Comparison of ENCODE assay signal across 8 cellular contexts in genomic region chr16:86578499-86579267, GRCh38. TPM values are rescaled to one million over a fixed set of nuclear protein-coding genes. Genes with fewer than 3 reads are reported as not detected.
DNase-seq lines count a peak whose midpoint lies in the region; ATAC-seq and TF ChIP-seq lines count a peak whose summit lies in the region.
"Had no signal": no experiment of that assay in that cellular context is flagged by ENCODE, and none has a peak within 500 bp of the region (broad histone marks: within the 10 kb centered on the region; RNA-seq: fewer than 3 reads in every experiment).

Gene FOXL1, plus strand, starts transcription at chr16:86578549. Its CDS starts 175 bp downstream, at chr16:86578724.

- peak within 1 kb of the TSS; percentile 87 for H3K4me2 ChIP-seq in mammary epithelial cell (ENCODE audit: insufficient read depth, low read depth, low read length)

- DNase-seq in mammary epithelial cell: no peak
- DNase-seq in iPS-NIHi11 (ENCODE audit: low spot score): peak; percentile 49
- DNase-seq in stimulated activated naive B cell treated with anti-CD40 and anti-IgM and Interleukin-4, amounts not matched to agents 10 μg/mL and 1 μg/mL and 100 μg/mL, for 72 hours: no peak
- no peak for DNase-seq in COLO829 (ENCODE audit: low spot score)
- DNase-seq in NCI-H69 (lab: John Stamatoyannopoulos, UW): no peak
- DNase-seq: T-helper 2 cell had no signal

- peak within 1 kb of the TSS; percentile 28 to 60 for H3K4me3 Mint-ChIP-seq in stimulated activated naive B cell treated with anti-CD40 and anti-IgM and Interleukin-4, amounts not matched to agents 10 μg/mL and 1 μg/mL and 100 μg/mL, for 72 hours

- H3K9me3 ChIP-seq in HUES6 (ENCODE audit: control insufficient read depth, insufficient read depth, low read depth, low read length): no peaks in the 10 kb centered on the region
- no peaks in the 10 kb centered on the region for H3K9me3 ChIP-seq in mammary epithelial cell (replicated peaks; ENCODE audit: insufficient read depth, low read length)

- H3K27ac ChIP-seq in HUES6 (ENCODE audit: low read depth, low read length) (no peak within 1 kb of the TSS), mammary epithelial cell (ENCODE audit: insufficient read depth, low read depth, low read length) (no peak within 1 kb of the TSS)

- no peak within 1 kb of the TSS for H3K27ac Mint-ChIP-seq in stimulated activated naive B cell treated with anti-CD40 and anti-IgM and Interleukin-4, amounts not matched to agents 10 μg/mL and 1 μg/mL and 100 μg/mL, for 72 hours

- WGBS in mammary epithelial cell (ENCODE audit: low coverage, missing lambda C conversion rate): 30% methylated on average over 4 of the region's 73 CpGs

- in situ Hi-C loops in mammary epithelial cell (cut with MboI; ENCODE audit: low sequenced_read_pairs in 2 of 2): loop anchor here in 1 of 2 donors (25.0 kb wide), 1 partner anchor 234 kb away; no protein-coding TSS in a partner anchor

- peak in 1 of 2 donors; percentile 41 for ATAC-seq in stimulated activated naive B cell treated with anti-CD40 and anti-IgM and Interleukin-4, amounts not matched to agents 10 μg/mL and 1 μg/mL and 100 μg/mL, for 72 hours (replicated peaks)
- ATAC-seq in GM18520 (IDR thresholded peaks at IDR 0.05; ENCODE audit: unreplicated experiment): no peak

- H3K9me3 Mint-ChIP-seq in stimulated activated naive B cell treated with anti-CD40 and anti-IgM and Interleukin-4, amounts not matched to agents 10 μg/mL and 1 μg/mL and 100 μg/mL, for 72 hours: no peaks in the 10 kb centered on the region

- CTCF ChIA-PET in mammary epithelial cell (lab: Charles Lee; ENCODE audit: low non-redundant PET): no interaction called here

- peak within 1 kb of the TSS; percentile 56 for H3K9ac ChIP-seq in HUES6 (ENCODE audit: low read length)
- H3K9ac ChIP-seq in mammary epithelial cell (ENCODE audit: insufficient read depth, low read length): no peak within 1 kb of the TSS

- dilution Hi-C loops in mammary epithelial cell (cut with HindIII; ENCODE audit: low sequenced_read_pairs): no loop called here

- H3K79me2 ChIP-seq in mammary epithelial cell (ENCODE audit: insufficient read depth, low read length): peaks cover 3% of the 10 kb centered on the region

- H3K36me3 Mint-ChIP-seq in stimulated activated naive B cell treated with anti-CD40 and anti-IgM and Interleukin-4, amounts not matched to agents 10 μg/mL and 1 μg/mL and 100 μg/mL, for 72 hours: no peaks in the 10 kb centered on the region

- H3K27me3 ChIP-seq in HUES6 (ENCODE audit: control insufficient read depth, insufficient read depth, low read length): peaks cover 88% of the 10 kb centered on the region
- H3K27me3 ChIP-seq in mammary epithelial cell (ENCODE audit: insufficient read depth, low read length): no peaks in the 10 kb centered on the region

- intact Hi-C loops in mammary epithelial cell (cut with micrococcal nuclease): loop anchor here (5.0 kb wide), 1 partner anchor 99 kb away; no protein-coding TSS in a partner anchor

- no peaks in the 10 kb centered on the region for H4K20me1 ChIP-seq in mammary epithelial cell (ENCODE audit: insufficient read depth, low read length)

- no TSS peak for BruUV-seq in mammary epithelial cell (replicated peaks; lab: Mats Ljungman, UMichigan)

- no peak for TF ChIP-seq CTCF in mammary epithelial cell (conservative IDR thresholded peaks at IDR 0.05 in 1 of 2, IDR thresholded peaks at IDR 0.05 in 1 of 2; ENCODE audit: extremely low read depth in 1 of 2, insufficient read depth in 1 of 2, low read depth in 1 of 2, low read length in 2 of 2)

- H3K4me1 ChIP-seq in HUES6 (ENCODE audit: control insufficient read depth, insufficient read depth, low read length) (peaks cover 25% of the 10 kb centered on the region), mammary epithelial cell (ENCODE audit: insufficient read depth, low read length) (peaks cover 22% of the 10 kb centered on the region)

- H3K4me3 ChIP-seq in HUES6 (ENCODE audit: low read depth, low read length): peak within 1 kb of the TSS; percentile 71
- peak within 1 kb of the TSS in 2 of 3 experiments; percentile 19 to 37 for H3K4me3 ChIP-seq in mammary epithelial cell (replicated peaks in 1 of 3; ENCODE audit: insufficient read depth in 1 of 3, low read depth in 2 of 3, low read length in 3 of 3)

- H3K36me3 ChIP-seq in HUES6 (ENCODE audit: control insufficient read depth, insufficient read depth, low read length): no peaks in the 10 kb centered on the region
- no peaks in the 10 kb centered on the region for H3K36me3 ChIP-seq in mammary epithelial cell (ENCODE audit: insufficient read depth, low read length)

- H2AFZ ChIP-seq in mammary epithelial cell (ENCODE audit: low read depth, low read length): peak within 1 kb of the TSS; percentile 87

- H3K27me3 Mint-ChIP-seq in stimulated activated naive B cell treated with anti-CD40 and anti-IgM and Interleukin-4, amounts not matched to agents 10 μg/mL and 1 μg/mL and 100 μg/mL, for 72 hours: peaks cover 73 to 84% of the 10 kb centered on the region in 2 donors

- peaks cover 13 to 25% of the 10 kb centered on the region in 2 donors for H3K4me1 Mint-ChIP-seq in stimulated activated naive B cell treated with anti-CD40 and anti-IgM and Interleukin-4, amounts not matched to agents 10 μg/mL and 1 μg/mL and 100 μg/mL, for 72 hours

RNA-seq across cellular contexts. Expression of gene FOXL1, which starts in this region (rescaled TPM):
- 1 to 10 TPM; 2.2 to 8.0 TPM for total RNA-seq in mammary epithelial cell
- polyA plus RNA-seq in mammary epithelial cell: 1.2 TPM
- 0.47 TPM for polyA minus RNA-seq in mammary epithelial cell
